ENCODE assay signal across 8 cellular contexts in the genomic region with DNA sequence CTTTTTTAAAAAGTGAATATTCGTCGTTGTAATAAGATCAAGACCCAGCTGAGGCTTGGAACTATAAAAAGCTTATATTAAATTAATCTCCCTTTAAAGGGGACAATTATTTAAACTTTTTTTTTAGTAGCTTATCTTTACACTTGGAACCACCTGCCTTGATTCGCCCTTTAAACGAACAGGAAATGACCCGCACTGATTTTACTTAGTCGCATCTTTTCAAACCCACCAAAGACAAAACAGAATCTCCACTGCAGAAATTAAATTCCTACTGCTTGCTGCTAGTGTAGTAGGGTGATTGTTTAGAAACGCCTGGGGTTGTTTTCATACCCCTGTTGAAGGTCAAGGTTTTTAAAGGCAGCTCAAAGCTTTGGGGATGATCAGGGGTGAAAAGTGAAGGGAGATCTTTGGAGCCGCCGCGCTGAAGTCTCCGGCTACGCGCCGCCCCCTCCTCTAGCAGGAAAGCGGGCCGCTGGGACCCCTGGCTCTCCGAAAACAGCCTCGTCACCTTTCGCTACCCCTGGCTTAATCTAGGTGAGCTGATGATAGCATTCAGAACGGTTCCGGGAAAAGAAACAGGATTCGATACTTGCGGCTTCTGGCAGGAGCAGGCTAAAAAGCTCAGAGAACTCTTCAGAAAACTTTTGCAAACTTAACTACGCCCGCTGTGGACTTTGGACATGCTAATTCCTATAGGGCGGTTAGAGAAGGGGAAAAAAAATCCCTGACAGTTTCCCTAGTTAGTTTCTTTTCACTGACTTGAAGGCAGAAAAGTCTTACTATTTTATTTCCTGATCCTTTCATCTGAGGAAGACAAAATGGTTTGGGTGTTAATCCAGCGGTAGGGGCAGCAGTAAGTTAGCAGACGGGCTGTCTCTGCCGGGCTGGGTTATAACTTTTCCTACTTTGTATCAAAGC.
DNase-seq lines count a peak whose midpoint lies in the region; ATAC-seq and TF ChIP-seq lines count a peak whose summit lies in the region.

No MANE protein-coding gene starts in this region.

- peaks cover 33% of the 10 kb centered on the region for H3K4me1 Mint-ChIP-seq in HFFc6 (ENCODE audit: low read depth)
- peaks cover 58% of the 10 kb centered on the region for H3K4me1 Mint-ChIP-seq in activated T-helper 1 cell treated with anti-CD3 and anti-CD28 coated beads, Interleukin-12 subunit alpha, Interleukin-12 subunit beta, Interleukin-2, Interleukin-4 antibody, amounts not matched to agents 30 ng/mL and 10 ng/mL and 1 ng/mL, durations not matched to agents 14 hours and 24 hours and 36 hours (ENCODE audit: low read depth)
- H3K4me1 Mint-ChIP-seq in stimulated activated memory B cell treated with anti-CD40 and anti-IgM and Interleukin-4, amounts not matched to agents 10 μg/mL and 1 μg/mL and 100 μg/mL, for 72 hours, result peaks cover 50% of the 10 kb centered on the region

- peak overlapping the region; percentile 93 for H3K4me3 Mint-ChIP-seq in HFFc6
- peak overlapping the region; percentile 93 for H3K4me3 Mint-ChIP-seq in activated T-helper 1 cell treated with anti-CD3 and anti-CD28 coated beads, Interleukin-12 subunit alpha, Interleukin-12 subunit beta, Interleukin-2, Interleukin-4 antibody, amounts not matched to agents 30 ng/mL and 10 ng/mL and 1 ng/mL, durations not matched to agents 14 hours and 24 hours and 36 hours
- H3K4me3 Mint-ChIP-seq in stimulated activated memory B cell treated with anti-CD40 and anti-IgM and Interleukin-4, amounts not matched to agents 10 μg/mL and 1 μg/mL and 100 μg/mL, for 72 hours, result peak overlapping the region; percentile 93

- H3K36me3 Mint-ChIP-seq in HFFc6 (ENCODE audit: low read depth), result peaks cover 66% of the 10 kb centered on the region
- peaks cover 45% of the 10 kb centered on the region for H3K36me3 Mint-ChIP-seq in activated T-helper 1 cell treated with anti-CD3 and anti-CD28 coated beads, Interleukin-12 subunit alpha, Interleukin-12 subunit beta, Interleukin-2, Interleukin-4 antibody, amounts not matched to agents 30 ng/mL and 10 ng/mL and 1 ng/mL, durations not matched to agents 14 hours and 24 hours and 36 hours (ENCODE audit: low read depth)
- H3K36me3 Mint-ChIP-seq in stimulated activated memory B cell treated with anti-CD40 and anti-IgM and Interleukin-4, amounts not matched to agents 10 μg/mL and 1 μg/mL and 100 μg/mL, for 72 hours, result peaks cover 27% of the 10 kb centered on the region

- TF ChIP-seq CTCF in HFFc6 (IDR thresholded peaks at IDR 0.05), result no peak

- peak overlapping the region; percentile 99 for H3K27ac Mint-ChIP-seq in HFFc6
- H3K27ac Mint-ChIP-seq in activated T-helper 1 cell treated with anti-CD3 and anti-CD28 coated beads, Interleukin-12 subunit alpha, Interleukin-12 subunit beta, Interleukin-2, Interleukin-4 antibody, amounts not matched to agents 30 ng/mL and 10 ng/mL and 1 ng/mL, durations not matched to agents 14 hours and 24 hours and 36 hours, result peak overlapping the region; percentile 94
- H3K27ac Mint-ChIP-seq in stimulated activated memory B cell treated with anti-CD40 and anti-IgM and Interleukin-4, amounts not matched to agents 10 μg/mL and 1 μg/mL and 100 μg/mL, for 72 hours, result peak overlapping the region; percentile 100

- DNase-seq in A172 (ENCODE audit: low spot score) (peak; percentile 47), HFFc6 (no peak), SHP77 (lab: John Stamatoyannopoulos, UW) (no peak)
- no peak for DNase-seq in activated T-helper 1 cell treated with anti-CD3 and anti-CD28 coated beads, Interleukin-12 subunit alpha, Interleukin-12 subunit beta, Interleukin-2, Interleukin-4 antibody, amounts not matched to agents 30 ng/mL and 10 ng/mL and 1 ng/mL, durations not matched to agents 14 hours and 24 hours and 36 hours (ENCODE audit: low spot score)

- peaks cover 10% of the 10 kb centered on the region for H3K9me3 Mint-ChIP-seq in HFFc6
- no peaks in the 10 kb centered on the region for H3K9me3 Mint-ChIP-seq in activated T-helper 1 cell treated with anti-CD3 and anti-CD28 coated beads, Interleukin-12 subunit alpha, Interleukin-12 subunit beta, Interleukin-2, Interleukin-4 antibody, amounts not matched to agents 30 ng/mL and 10 ng/mL and 1 ng/mL, durations not matched to agents 14 hours and 24 hours and 36 hours
- no peaks in the 10 kb centered on the region for H3K9me3 Mint-ChIP-seq in stimulated activated memory B cell treated with anti-CD40 and anti-IgM and Interleukin-4, amounts not matched to agents 10 μg/mL and 1 μg/mL and 100 μg/mL, for 72 hours

- H3K9me3 ChIP-seq in iPS-18c (ENCODE audit: control insufficient read depth, insufficient read depth, low read length), result peaks cover 3% of the 10 kb centered on the region

- peaks cover 22% of the 10 kb centered on the region for H3K27me3 Mint-ChIP-seq in HFFc6 (ENCODE audit: insufficient read depth)
- H3K27me3 Mint-ChIP-seq in activated T-helper 1 cell treated with anti-CD3 and anti-CD28 coated beads, Interleukin-12 subunit alpha, Interleukin-12 subunit beta, Interleukin-2, Interleukin-4 antibody, amounts not matched to agents 30 ng/mL and 10 ng/mL and 1 ng/mL, durations not matched to agents 14 hours and 24 hours and 36 hours (ENCODE audit: insufficient read depth), result peaks cover 3% of the 10 kb centered on the region
- no peaks in the 10 kb centered on the region for H3K27me3 Mint-ChIP-seq in stimulated activated memory B cell treated with anti-CD40 and anti-IgM and Interleukin-4, amounts not matched to agents 10 μg/mL and 1 μg/mL and 100 μg/mL, for 72 hours

- intact Hi-C loops in activated T-helper 1 cell treated with anti-CD3 and anti-CD28 coated beads, Interleukin-12 subunit alpha, Interleukin-12 subunit beta, Interleukin-2, Interleukin-4 antibody, amounts not matched to agents 30 ng/mL and 10 ng/mL and 1 ng/mL, durations not matched to agents 14 hours and 24 hours and 36 hours (cut with micrococcal nuclease), result loop anchor here (5.0 kb wide), 3 partner anchors 471 to 1176 kb away; a partner anchor contains a TSS

- no peak for ATAC-seq in stimulated activated memory B cell treated with anti-CD40 and anti-IgM and Interleukin-4, amounts not matched to agents 10 μg/mL and 1 μg/mL and 100 μg/mL, for 72 hours
- ATAC-seq in GM18907 (IDR thresholded peaks at IDR 0.05; ENCODE audit: unreplicated experiment) (no peak), GM19395 (IDR thresholded peaks at IDR 0.05; ENCODE audit: unreplicated experiment) (no peak)

- H3K4me3 ChIP-seq in iPS-18c (ENCODE audit: insufficient read depth, low read depth, low read length), result peak overlapping the region; percentile 38; the same call in 1 of the 2 replicates
